12 cellular contexts compared by ENCODE assay signal in the genomic region with DNA sequence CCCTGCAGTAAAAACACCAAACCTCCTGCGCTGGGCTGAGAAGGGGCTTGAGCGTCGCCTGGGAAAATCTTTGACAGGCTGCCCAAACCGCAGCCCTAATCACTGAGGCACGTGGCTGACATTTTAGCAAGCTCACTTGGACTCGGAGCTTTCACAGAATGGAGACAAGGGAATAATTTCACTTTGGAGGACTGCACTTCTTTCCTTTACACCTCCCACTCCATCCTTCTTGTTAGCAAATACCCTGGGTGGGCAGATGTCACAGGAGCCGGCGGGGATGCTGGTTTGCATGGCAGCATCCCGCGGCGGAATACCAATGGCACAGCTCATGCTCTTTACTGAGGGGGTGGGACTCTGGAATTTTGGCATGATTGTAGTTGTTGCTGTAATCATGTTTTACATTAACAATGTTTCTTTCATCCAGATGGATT.
DNase-seq lines count a peak whose midpoint lies in the region; ATAC-seq and TF ChIP-seq lines count a peak whose summit lies in the region.
"Had no signal": no experiment of that assay in that cellular context is flagged by ENCODE, and none has a peak within 500 bp of the region (broad histone marks: within the 10 kb centered on the region; RNA-seq: fewer than 3 reads in every experiment).

No MANE protein-coding gene starts in this region.

- H3K27me3 Mint-ChIP-seq in activated naive CD4-positive, alpha-beta T cell treated with anti-CD3 and anti-CD28 coated beads for 36 hours (ENCODE audit: low read depth): peaks cover 11% of the 10 kb centered on the region

- TF ChIP-seq CTCF in coronary artery (IDR thresholded peaks at IDR 0.05) (no peak), transverse colon (IDR thresholded peaks at IDR 0.05) (no peak)

- in situ Hi-C loops in transverse colon (cut with MboI; ENCODE audit: low pct_ligation_motif_present in 1 of 4, low pct_unique_long_range_greater_than_20kb in 1 of 4, low sequenced_read_pairs in 3 of 4): no loop called here

- 69 to 72% methylated on average over 6 to 11 of the region's 11 CpGs for WGBS in transverse colon (ENCODE audit: low coverage in 1 of 2), 2 donors

- peaks cover 9 to 22% (median 13%) of the 10 kb centered on the region in 4 donors for H3K4me1 ChIP-seq in transverse colon

- H3K4me3 ChIP-seq in coronary artery: peak overlapping the region; percentile 44
- no peak overlapping the region for H3K4me3 ChIP-seq in transverse colon

- H3K9me3 ChIP-seq in transverse colon: no peaks in the 10 kb centered on the region

- peaks cover 5% of the 10 kb centered on the region for H3K9me3 Mint-ChIP-seq in activated naive CD4-positive, alpha-beta T cell treated with anti-CD3 and anti-CD28 coated beads for 36 hours

- no peak overlapping the region for H3K4me3 Mint-ChIP-seq in activated naive CD4-positive, alpha-beta T cell treated with anti-CD3 and anti-CD28 coated beads for 36 hours
- H3K4me3 Mint-ChIP-seq: activated T-cell treated with anti-CD3 and anti-CD28 coated beads, Interleukin-2, amount 50 U/mL, for 72 hours had no signal

- TF ChIP-seq POLR2A in transverse colon (IDR thresholded peaks at IDR 0.05): no peak

- H3K36me3 Mint-ChIP-seq in activated naive CD4-positive, alpha-beta T cell treated with anti-CD3 and anti-CD28 coated beads for 36 hours (ENCODE audit: low read depth): no peaks in the 10 kb centered on the region

- intact Hi-C loops in transverse colon (cut with DNase I; ENCODE audit: low total_unique reads): no loop called here
- intact Hi-C loops in activated naive CD4-positive, alpha-beta T cell treated with anti-CD3 and anti-CD28 coated beads for 36 hours (cut with micrococcal nuclease): no loop called here

- DNase-seq in M059J (ENCODE audit: low read depth) (peak; percentile 75), coronary artery (ENCODE audit: low spot score) (peak; percentile 76), mucosa of gallbladder (ENCODE audit: low spot score) (peak; percentile 37), transverse colon (no peak), SIG-M5 treated with dmso at 0.1 percent for 504 hours (lab: John Stamatoyannopoulos, UW; ENCODE audit: unreplicated experiment) (no peak)
- no peak for DNase-seq in activated naive CD4-positive, alpha-beta T cell treated with anti-CD3 and anti-CD28 coated beads for 36 hours
- DNase-seq: activated CD4-positive, CD25-positive, alpha-beta regulatory T cell; activated T-cell treated with anti-CD3 and anti-CD28 coated beads, Interleukin-2, amount 50 U/mL, for 72 hours; NCI-H2029; RPMI8226; stimulated activated naive CD4-positive, alpha-beta T cell treated with Interleukin-2 at 50 U/mL for 16 hours had no signal

- H3K27me3 ChIP-seq in transverse colon: no peaks in the 10 kb centered on the region

- no peak for TF ChIP-seq EP300 in transverse colon (IDR thresholded peaks at IDR 0.05; ENCODE audit: low read depth)

- H3K4me1 Mint-ChIP-seq in activated naive CD4-positive, alpha-beta T cell treated with anti-CD3 and anti-CD28 coated beads for 36 hours (ENCODE audit: low read depth): no peaks in the 10 kb centered on the region

- no peak overlapping the region for H3K27ac Mint-ChIP-seq in activated naive CD4-positive, alpha-beta T cell treated with anti-CD3 and anti-CD28 coated beads for 36 hours
- H3K27ac Mint-ChIP-seq: activated T-cell treated with anti-CD3 and anti-CD28 coated beads, Interleukin-2, amount 50 U/mL, for 72 hours had no signal

- H3K27ac ChIP-seq in coronary artery: peak overlapping the region; percentile 21 to 82
- peak overlapping the region; percentile 60 to 80 (median 66) for H3K27ac ChIP-seq in transverse colon

- no peaks in the 10 kb centered on the region for H3K36me3 ChIP-seq in transverse colon

- ATAC-seq in GM19351 (IDR thresholded peaks at IDR 0.05; ENCODE audit: unreplicated experiment): no peak
- ATAC-seq: activated T-cell treated with anti-CD3 and anti-CD28 coated beads, Interleukin-2, amount 50 U/mL, for 72 hours had no signal

- CTCF ChIA-PET in activated naive CD4-positive, alpha-beta T cell treated with anti-CD3 and anti-CD28 coated beads for 36 hours (lab: Charles Lee): no interaction called here

Comparison
In these comparisons a context has a peak if more than half of its experiments do, and no peak if none do; other contexts are left out.
1. DNase-seq: peak in M059J (single experiment), coronary artery (single experiment) and mucosa of gallbladder (single experiment); none in transverse colon (single experiment), SIG-M5 treated with dmso at 0.1 percent for 504 hours (single experiment) and activated naive CD4-positive, alpha-beta T cell treated with anti-CD3 and anti-CD28 coated beads for 36 hours (single experiment).